Comparison of ENCODE assay signal across 8 cellular contexts in the genomic region with DNA sequence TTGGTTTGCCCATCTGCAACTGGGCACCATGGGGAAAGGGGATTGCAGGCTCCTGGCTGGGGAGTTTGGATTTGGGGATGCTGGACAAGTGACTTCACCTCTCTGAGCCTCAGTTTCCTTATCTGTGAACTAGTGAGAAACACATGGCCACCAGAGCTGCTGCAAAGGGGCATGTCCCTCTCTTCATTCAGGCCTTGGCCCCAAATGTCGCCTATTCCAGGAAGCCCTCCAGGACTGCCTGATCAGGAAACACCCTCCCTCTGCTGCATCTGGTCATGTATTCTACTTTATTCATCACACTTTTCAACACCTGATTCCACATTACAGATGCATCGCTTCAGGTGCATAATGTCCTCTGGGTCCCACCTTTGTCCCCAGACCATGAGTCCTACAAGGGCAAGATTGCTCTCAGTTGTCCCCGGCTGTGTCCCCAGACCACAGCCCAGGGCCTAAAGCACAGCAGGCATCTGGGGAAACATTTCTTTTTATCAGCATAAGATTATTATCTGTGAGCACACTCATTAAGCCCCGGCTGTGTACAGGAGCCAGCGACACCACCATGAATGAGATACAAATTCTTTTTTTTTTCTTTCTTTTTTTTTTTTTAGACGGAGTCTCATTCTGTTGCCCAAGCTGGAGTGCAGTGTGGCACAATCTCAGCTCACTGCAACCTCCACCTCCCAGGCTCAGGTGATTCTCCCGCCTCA. TPM values are rescaled to one million over a fixed set of nuclear protein-coding genes. Genes with fewer than 3 reads are reported as not detected.
DNase-seq lines count a peak whose midpoint lies in the region; ATAC-seq, FAIRE-seq and TF ChIP-seq lines count a peak whose summit lies in the region.

No MANE protein-coding gene starts in this region.

- peak overlapping the region; percentile 71 for H3K4me2 ChIP-seq in KMS-11

- TF ChIP-seq CTCF in Caco-2 (IDR thresholded peaks at IDR 0.05; ENCODE audit: insufficient read depth in 1 of 2, low read depth in 1 of 2, low read length in 1 of 2, severe bottlenecking in 1 of 2, unreplicated experiment in 1 of 2) (no peak), KMS-11 (conservative IDR thresholded peaks at IDR 0.05; ENCODE audit: low read depth, low read length) (no peak), osteocyte (IDR thresholded peaks at IDR 0.05) (no peak)

- H3K9ac ChIP-seq in KMS-11: no peak overlapping the region

- H3K9me3 Mint-ChIP-seq in Caco-2 (ENCODE audit: unreplicated experiment) (no peaks in the 10 kb centered on the region), osteocyte (ENCODE audit: unreplicated experiment) (no peaks in the 10 kb centered on the region)
- no peaks in the 10 kb centered on the region for H3K9me3 Mint-ChIP-seq in central memory CD8-positive, alpha-beta T cell

- H3K9me3 ChIP-seq in Caco-2 (no peaks in the 10 kb centered on the region), HAP-1 (no peaks in the 10 kb centered on the region)

- no peak for FAIRE-seq in GM19239 (lab: Jason Lieb, UNC)

- H3K36me3 Mint-ChIP-seq in Caco-2 (ENCODE audit: insufficient read depth, unreplicated experiment) (peaks cover 6% of the 10 kb centered on the region), osteocyte (ENCODE audit: unreplicated experiment) (no peaks in the 10 kb centered on the region)
- H3K36me3 Mint-ChIP-seq in central memory CD8-positive, alpha-beta T cell (ENCODE audit: insufficient read depth): peaks cover 9% of the 10 kb centered on the region

- peak overlapping the region; percentile 61; the same call in 1 of the 2 replicates for H2AFZ ChIP-seq in KMS-11 (ENCODE audit: low read depth)

- H3K27ac Mint-ChIP-seq in Caco-2 (ENCODE audit: unreplicated experiment) (peak overlapping the region; percentile 29), osteocyte (ENCODE audit: unreplicated experiment) (peak overlapping the region; percentile 83)
- peak overlapping the region; percentile 91 for H3K27ac Mint-ChIP-seq in central memory CD8-positive, alpha-beta T cell (ENCODE audit: low read depth)

- DNase-seq in Caco-2 (no peak), osteocyte (ENCODE audit: extremely low spot score, unreplicated experiment) (no peak), GM19239 (ENCODE audit: insufficient read length, low spot score) (no peak), mucosa of gallbladder (ENCODE audit: low spot score) (no peak), HAP-1 (ENCODE audit: low spot score in 2 of 2) (no peak)
- no peak for DNase-seq in central memory CD8-positive, alpha-beta T cell (ENCODE audit: low spot score in 2 of 2)

- in situ Hi-C loops in HAP-1 (cut with MboI; ENCODE audit: low sequenced_read_pairs): no loop called here

- CTCF ChIA-PET in Caco-2 (lab: Charles Lee): interaction anchor here (0.6 kb wide), 1 partner anchor 44 kb away, joined by 3 read pairs; no protein-coding TSS in a partner anchor

- H3K4me1 Mint-ChIP-seq in Caco-2 (ENCODE audit: low read depth, unreplicated experiment): peaks cover 7% of the 10 kb centered on the region
- peaks cover 45% of the 10 kb centered on the region for H3K4me1 Mint-ChIP-seq in central memory CD8-positive, alpha-beta T cell
- H3K4me1 Mint-ChIP-seq in osteocyte (ENCODE audit: unreplicated experiment): peaks cover 30% of the 10 kb centered on the region

- H3K4me3 ChIP-seq in Caco-2 (ENCODE audit: low read depth, low read length) (peak overlapping the region; percentile 7; the same call in 1 of the 2 replicates), KMS-11 (IDR thresholded peaks at IDR 0.05; ENCODE audit: insufficient read depth, low read depth, low read length) (no peak overlapping the region), HAP-1 (no peak overlapping the region)

- intact Hi-C loops in Caco-2 (cut with micrococcal nuclease; ENCODE audit: unreplicated experiment): no loop called here

- peak overlapping the region; percentile 76 for H3K27ac ChIP-seq in KMS-11

- no peak for ATAC-seq in central memory CD8-positive, alpha-beta T cell (replicated peaks; ENCODE audit: extremely low read depth, poor library complexity, severe bottlenecking)
- no peak for ATAC-seq in GM21381 (IDR thresholded peaks at IDR 0.05; ENCODE audit: unreplicated experiment)

- no peaks in the 10 kb centered on the region for H4K20me1 ChIP-seq in KMS-11 (ENCODE audit: insufficient read depth)

- H3K27me3 ChIP-seq in Caco-2 (replicated peaks; ENCODE audit: control insufficient read depth, insufficient read depth, low read length) (no peaks in the 10 kb centered on the region), KMS-11 (ENCODE audit: insufficient read depth, low read depth) (no peaks in the 10 kb centered on the region), HAP-1 (ENCODE audit: low read depth) (0 out of 2 replicates have a peak, but pooled peaks cover 4% of the 10 kb centered on the region)

- H3K36me3 ChIP-seq in Caco-2 (ENCODE audit: control insufficient read depth, insufficient read depth, low read length) (no peaks in the 10 kb centered on the region), KMS-11 (ENCODE audit: insufficient read depth) (no peaks in the 10 kb centered on the region), HAP-1 (replicated peaks) (no peaks in the 10 kb centered on the region)

- H3K4me3 Mint-ChIP-seq in Caco-2 (ENCODE audit: unreplicated experiment) (peak overlapping the region; percentile 13), osteocyte (ENCODE audit: unreplicated experiment) (peak overlapping the region; percentile 53)
- peak overlapping the region; percentile 77 for H3K4me3 Mint-ChIP-seq in central memory CD8-positive, alpha-beta T cell

- H3K79me2 ChIP-seq in KMS-11 (ENCODE audit: insufficient read depth, low read depth): no peaks in the 10 kb centered on the region

- no TSS peak for BruUV-seq in Caco-2 (replicated peaks; lab: Mats Ljungman, UMichigan)

- POLR2A ChIA-PET in Caco-2 (lab: Charles Lee): no interaction called here

- H3K27me3 Mint-ChIP-seq in Caco-2 (ENCODE audit: insufficient read depth, unreplicated experiment) (peaks cover 5% of the 10 kb centered on the region), osteocyte (ENCODE audit: unreplicated experiment) (peaks cover 12% of the 10 kb centered on the region)
- no peaks in the 10 kb centered on the region for H3K27me3 Mint-ChIP-seq in central memory CD8-positive, alpha-beta T cell

- H3K4me1 ChIP-seq in Caco-2: no peaks in the 10 kb centered on the region
- peaks cover 33% of the 10 kb centered on the region for H3K4me1 ChIP-seq in KMS-11 (ENCODE audit: low read depth, poor library complexity, severe bottlenecking)
- H3K4me1 ChIP-seq in HAP-1: no peaks in the 10 kb centered on the region

RNA-seq across cellular contexts. Expression of a gene that starts 37.5 kb away (rescaled TPM):
- total RNA-seq in Caco-2 (2022) (6.0 and 6.5 TPM in 2 replicates), osteocyte (15.4 and 19.8 TPM in 2 replicates), mucosa of gallbladder (53.9 TPM)

RNA-seq across cellular contexts. Expression of a gene that starts 41.3 kb away (rescaled TPM):
- total RNA-seq in Caco-2 (2022) (not detected in 2 replicates), osteocyte (0.50 and 0.51 TPM in 2 replicates), mucosa of gallbladder (3.1 TPM)

RNA-seq across cellular contexts. Expression of a gene that starts 52.1 kb away (rescaled TPM):
- total RNA-seq in Caco-2 (2022) (8.0 and 8.2 TPM in 2 replicates), osteocyte (7.6 and 8.0 TPM in 2 replicates), mucosa of gallbladder (24.5 TPM)

Comparison
In these comparisons a context has a peak if more than half of its experiments do, and no peak if none do; other contexts are left out.
1. H3K27ac Mint-ChIP-seq: peak in every context shown above with its lines; median percentile 91 in central memory CD8-positive, alpha-beta T cell; 83 in osteocyte; 29 in Caco-2.
2. H3K4me3 Mint-ChIP-seq: peak in every context shown above with its lines; median percentile 77 in central memory CD8-positive, alpha-beta T cell; 53 in osteocyte; 13 in Caco-2.